ENCODE assay signal across 7 cellular contexts in the genomic region with DNA sequence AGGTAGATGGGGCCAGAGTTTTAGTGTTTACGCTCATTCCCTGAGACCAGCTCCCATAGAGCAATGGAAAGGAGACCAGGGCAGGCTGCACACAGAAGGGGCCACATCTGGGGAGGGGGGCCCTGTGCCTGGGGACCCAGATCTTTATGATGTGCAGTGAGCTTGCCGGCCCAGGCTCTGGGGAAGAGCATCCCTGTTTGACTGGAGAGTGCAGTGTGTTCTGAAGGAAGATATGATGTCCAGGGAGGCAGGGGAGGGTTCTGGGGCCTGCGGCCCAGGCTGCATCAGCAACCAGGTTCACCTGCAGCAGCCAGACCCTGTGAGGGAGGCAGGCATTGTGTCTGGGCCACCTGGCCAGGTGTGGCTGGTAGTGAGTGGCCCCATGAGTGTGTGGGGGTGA. TPM values are rescaled to one million over a fixed set of nuclear protein-coding genes. Genes with fewer than 3 reads are reported as not detected.
"Had no signal": no experiment of that assay in that cellular context is flagged by ENCODE, and none has a peak within 500 bp of the region (broad histone marks: within the 10 kb centered on the region; RNA-seq: fewer than 3 reads in every experiment).

No MANE protein-coding gene starts in this region.

- H3K4me1 Mint-ChIP-seq: IgD-negative memory B cell had no signal

- H3K4me3 Mint-ChIP-seq: GM23338, H9, IgD-negative memory B cell had no signal

- H3K27ac Mint-ChIP-seq: GM23338, H9, IgD-negative memory B cell had no signal

- H3K9me3 Mint-ChIP-seq: IgD-negative memory B cell had no signal

- H3K27ac ChIP-seq: HL-60 had no signal

- ATAC-seq: GM23338, HepG2 had no signal

- DNase-seq: H9, HCEC 1CT had no signal

- H3K36me3 Mint-ChIP-seq: IgD-negative memory B cell had no signal

- H3K4me3 ChIP-seq: GM23338 had no signal

RNA-seq across cellular contexts. Expression of gene TPO, which starts 13.8 kb away (rescaled TPM):
- total RNA-seq: GM23338, H1, H9, HepG2 had no signal
